In the genomic region with DNA sequence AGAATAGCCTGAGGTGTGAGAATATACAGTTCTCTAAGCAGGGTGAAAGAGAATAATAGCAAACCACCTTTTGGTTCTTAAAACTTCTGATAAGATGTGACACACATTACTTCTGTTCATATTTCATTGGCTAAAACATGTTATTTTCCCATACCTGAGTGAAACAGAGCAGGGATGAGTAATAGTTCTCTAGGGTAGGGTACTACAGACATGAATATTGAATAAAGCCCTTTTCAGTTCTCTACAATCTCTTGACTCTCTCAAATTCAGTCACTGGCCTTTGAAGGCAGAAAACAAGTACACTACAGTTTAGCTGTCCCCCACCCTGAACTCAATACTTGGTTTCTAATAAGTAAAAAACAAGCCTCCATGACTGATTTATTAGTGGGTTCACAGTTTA, we compare ENCODE assay signal across 17 cellular contexts.
DNase-seq lines count a peak whose midpoint lies in the region; ATAC-seq and TF ChIP-seq lines count a peak whose summit lies in the region.
"Had no signal": no experiment of that assay in that cellular context is flagged by ENCODE, and none has a peak within 500 bp of the region (broad histone marks: within the 10 kb centered on the region; RNA-seq: fewer than 3 reads in every experiment).

No MANE protein-coding gene starts in this region.

- no peaks in the 10 kb centered on the region for H3K9me3 ChIP-seq in OCI-LY1 (ENCODE audit: low read length)
- H3K9me3 ChIP-seq in smooth muscle cell (replicated peaks; ENCODE audit: low read depth): no peaks in the 10 kb centered on the region
- no peaks in the 10 kb centered on the region for H3K9me3 ChIP-seq in CD4-positive, alpha-beta memory T cell (ENCODE audit: control insufficient read depth in 1 of 2, low read length in 2 of 2)
- H3K9me3 ChIP-seq: Caco-2, HAP-1 had no signal

- H3K4me3 ChIP-seq in OCI-LY1 (ENCODE audit: low read depth, low read length, poor library complexity, severe bottlenecking): no peak overlapping the region
- no peak overlapping the region for H3K4me3 ChIP-seq in smooth muscle cell
- H3K4me3 ChIP-seq in CD4-positive, alpha-beta memory T cell (ENCODE audit: low read length in 2 of 2): no peak overlapping the region
- H3K4me3 ChIP-seq: GM12878, HAP-1 had no signal

- H3F3A ChIP-seq in OCI-LY1 (ENCODE audit: insufficient read depth, low read length) (0 out of 2 replicates have a peak, but pooled peaks cover 2% of the 10 kb centered on the region), smooth muscle cell (ENCODE audit: low read depth) (no peaks in the 10 kb centered on the region)

- H4K20me1 ChIP-seq in OCI-LY1 (ENCODE audit: insufficient read depth, low read length) (no peaks in the 10 kb centered on the region), smooth muscle cell (ENCODE audit: low read depth) (no peaks in the 10 kb centered on the region)

- CTCF ChIA-PET in CD4-positive, alpha-beta memory T cell (lab: Charles Lee; ENCODE audit: partially characterized antibody): no interaction called here

- no peaks in the 10 kb centered on the region for H3K9me2 ChIP-seq in OCI-LY1 (ENCODE audit: low read depth, low read length)

- H2AFZ ChIP-seq in OCI-LY1 (ENCODE audit: low read length): peak overlapping the region; percentile 18; the same call in 1 of the 2 replicates
- H2AFZ ChIP-seq in smooth muscle cell (ENCODE audit: low read depth): peak overlapping the region; percentile 62

- POLR2A ChIA-PET in CD4-positive, alpha-beta memory T cell (lab: Charles Lee; ENCODE audit: partially characterized antibody): no interaction called here

- H3K4me2 ChIP-seq in OCI-LY1 (ENCODE audit: low read length): no peak overlapping the region
- H3K4me2 ChIP-seq in smooth muscle cell: no peak overlapping the region

- H3K4me1 Mint-ChIP-seq in CD4-positive, alpha-beta memory T cell: no peaks in the 10 kb centered on the region

- TF ChIP-seq CTCF in OCI-LY1 (IDR thresholded peaks at IDR 0.05; ENCODE audit: low read length) (no peak), smooth muscle cell (IDR thresholded peaks at IDR 0.05; ENCODE audit: borderline replicate concordance, insufficient read depth, poor library complexity, severe bottlenecking) (no peak)

- DNase-seq in smooth muscle cell (lab: John Stamatoyannopoulos, UW; ENCODE audit: unreplicated experiment) (no peak), NAMALWA (ENCODE audit: low spot score) (no peak)
- DNase-seq in CD4-positive, alpha-beta memory T cell: no peak
- DNase-seq: C1 segment of cervical spinal cord; Caco-2; CD8-positive, alpha-beta T cell; DMS 273 treated with DMSO at 0.1 percent for 48 hours; DMS79; EL; GDM1; GOT3; HFFc6 had no signal

- H3K9me3 Mint-ChIP-seq in CD4-positive, alpha-beta memory T cell: peaks cover 0 to 12% (median 3%) of the 10 kb centered on the region in 8 donors

- H3K27me3 ChIP-seq in OCI-LY1 (ENCODE audit: insufficient read depth, low read length) (no peaks in the 10 kb centered on the region), smooth muscle cell (ENCODE audit: low read depth) (no peaks in the 10 kb centered on the region)
- H3K27me3 ChIP-seq in CD4-positive, alpha-beta memory T cell (ENCODE audit: insufficient read depth, low read length): no peaks in the 10 kb centered on the region

- H3K36me3 ChIP-seq in OCI-LY1 (ENCODE audit: insufficient read depth, low read length) (no peaks in the 10 kb centered on the region), smooth muscle cell (ENCODE audit: low read depth) (no peaks in the 10 kb centered on the region)
- no peaks in the 10 kb centered on the region for H3K36me3 ChIP-seq in CD4-positive, alpha-beta memory T cell (ENCODE audit: insufficient read depth, low read length)
- H3K36me3 ChIP-seq: HAP-1 had no signal

- H3K36me3 Mint-ChIP-seq in CD4-positive, alpha-beta memory T cell: no peaks in the 10 kb centered on the region
- H3K36me3 Mint-ChIP-seq: CD8-positive, alpha-beta T cell had no signal

- H3K27ac Mint-ChIP-seq in CD4-positive, alpha-beta memory T cell: no peak overlapping the region
- H3K27ac Mint-ChIP-seq: CD8-positive, alpha-beta T cell; HFFc6 had no signal

- H3K27ac ChIP-seq in OCI-LY1 (ENCODE audit: low read depth, low read length, poor library complexity, severe bottlenecking) (no peak overlapping the region), smooth muscle cell (ENCODE audit: low read depth) (no peak overlapping the region)
- no peak overlapping the region for H3K27ac ChIP-seq in CD4-positive, alpha-beta memory T cell (ENCODE audit: low read depth, low read length)

- ATAC-seq in HG02610 (IDR thresholded peaks at IDR 0.05; ENCODE audit: unreplicated experiment) (peak; percentile 68), GM21723 (IDR thresholded peaks at IDR 0.05; ENCODE audit: unreplicated experiment) (no peak)
- ATAC-seq: CD8-positive, alpha-beta T cell; GM12878 had no signal

- peaks cover 0 to 1% of the 10 kb centered on the region in 2 donors for H3K27me3 Mint-ChIP-seq in CD4-positive, alpha-beta memory T cell

- no peak overlapping the region for H3K9ac ChIP-seq in OCI-LY1 (ENCODE audit: low read length)
- H3K9ac ChIP-seq in smooth muscle cell (ENCODE audit: low read depth): no peak overlapping the region

- H3K4me1 ChIP-seq in OCI-LY1 (ENCODE audit: insufficient read depth, low read length, severe bottlenecking) (peaks cover 31% of the 10 kb centered on the region), smooth muscle cell (ENCODE audit: low read depth) (peaks cover 5% of the 10 kb centered on the region)
- no peaks in the 10 kb centered on the region for H3K4me1 ChIP-seq in CD4-positive, alpha-beta memory T cell (ENCODE audit: insufficient read depth, low read length)
- H3K4me1 ChIP-seq: Caco-2, HAP-1 had no signal

- H3K4me3 Mint-ChIP-seq in CD4-positive, alpha-beta memory T cell: no peak overlapping the region
- H3K4me3 Mint-ChIP-seq: CD8-positive, alpha-beta T cell; HFFc6 had no signal

- intact Hi-C loops in CD4-positive, alpha-beta memory T cell (cut with micrococcal nuclease): no loop called here

- H3K79me2 ChIP-seq in OCI-LY1 (ENCODE audit: insufficient read depth, low read length) (no peaks in the 10 kb centered on the region), smooth muscle cell (ENCODE audit: low read depth) (no peaks in the 10 kb centered on the region)
